Comparison of ENCODE assay signal across 12 cellular contexts in genomic region chr12:50749459-50749882, GRCh38.
"Had no signal": no experiment of that assay in that cellular context is flagged by ENCODE, and none has a peak within 500 bp of the region (broad histone marks: within the 10 kb centered on the region; RNA-seq: fewer than 3 reads in every experiment).

No MANE protein-coding gene starts in this region.

- H3K9me3 ChIP-seq: heart right ventricle, left lung, thyroid gland had no signal

- H3K27ac Mint-ChIP-seq: activated naive CD8-positive, alpha-beta T cell had no signal

- H3K27ac ChIP-seq: left lung, thyroid gland, WERI-Rb-1 had no signal

- H3K4me3 ChIP-seq: dorsolateral prefrontal cortex, heart right ventricle, left lung, thyroid gland had no signal

- H3K27me3 ChIP-seq: dorsolateral prefrontal cortex, heart right ventricle, left lung, thyroid gland had no signal

- H3K4me1 ChIP-seq: thyroid gland had no signal

- H3K27me3 Mint-ChIP-seq: activated naive CD8-positive, alpha-beta T cell had no signal

- ATAC-seq: left lung had no signal

- H3K4me3 Mint-ChIP-seq: activated naive CD8-positive, alpha-beta T cell had no signal

- DNase-seq: activated CD4-positive, alpha-beta T cell treated with anti-CD3 and anti-CD28 coated beads for 48 hours; activated effector memory CD4-positive, alpha-beta T cell treated with Interleukin-2 at 50 U/mL for 16 hours; aorta; dorsolateral prefrontal cortex; heart right ventricle; left lung; mesenchymal stem cell; stimulated activated CD4-positive, alpha-beta T cell treated with anti-CD3 and anti-CD28 coated beads, Interleukin-15, amount 100 ng/mL, for 24 hours; stimulated activated CD4-positive, alpha-beta T cell treated with anti-CD3 and anti-CD28 coated beads, Interleukin-4, amount 100 ng/mL, for 24 hours; thyroid gland; WERI-Rb-1 had no signal
